33 cellular contexts compared by ENCODE assay signal in the genomic region with DNA sequence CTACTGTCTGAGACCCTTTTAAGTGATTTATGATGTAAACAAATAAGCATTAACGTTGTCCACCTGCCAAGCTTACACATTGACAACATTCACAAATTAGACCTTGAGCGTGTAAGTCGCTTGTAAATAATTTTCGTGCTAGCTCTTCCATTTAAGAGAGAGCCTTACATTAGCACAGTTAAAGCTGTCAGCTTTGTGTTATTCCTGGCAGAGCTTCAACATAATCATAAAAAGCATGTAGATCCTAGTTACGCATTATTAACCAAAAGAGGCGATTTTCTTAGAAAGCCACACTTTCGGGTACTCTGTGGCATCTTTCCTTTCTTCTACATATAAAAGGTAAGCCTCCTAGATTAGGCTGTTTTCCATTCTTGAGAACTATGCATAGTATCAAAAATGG.
"Had no signal": no experiment of that assay in that cellular context is flagged by ENCODE, and none has a peak within 500 bp of the region (broad histone marks: within the 10 kb centered on the region; RNA-seq: fewer than 3 reads in every experiment).

No MANE protein-coding gene starts in this region.

- H3K9me3 ChIP-seq: ascending aorta, breast epithelium, colonic mucosa, esophagus muscularis mucosa, gastrocnemius medialis, heart left ventricle had no signal

- H3K27ac ChIP-seq: ascending aorta, breast epithelium, cardiac muscle cell, colonic mucosa, esophagus muscularis mucosa, foreskin keratinocyte, gastrocnemius medialis, heart left ventricle, WERI-Rb-1 had no signal

- H3K36me3 Mint-ChIP-seq: activated naive CD4-positive, alpha-beta T cell treated with anti-CD3 and anti-CD28 coated beads, Interleukin-2, amount 10 ng/mL, durations not matched to agents 7 days and 5 days; activated naive CD4-positive, alpha-beta T cell treated with anti-CD3 and anti-CD28 coated beads, Interleukin-2, amount 50 U/mL, for 72 hours; activated naive CD8-positive, alpha-beta T cell treated with anti-CD3 and anti-CD28 coated beads, Interleukin-2, amount 10 ng/mL, durations not matched to agents 7 days and 5 days had no signal

- H3K27me3 Mint-ChIP-seq: activated naive CD4-positive, alpha-beta T cell treated with anti-CD3 and anti-CD28 coated beads, Interleukin-2, amount 10 ng/mL, durations not matched to agents 7 days and 5 days; activated naive CD8-positive, alpha-beta T cell treated with anti-CD3 and anti-CD28 coated beads, Interleukin-2, amount 10 ng/mL, durations not matched to agents 7 days and 5 days had no signal

- H3K36me3 ChIP-seq: ascending aorta, breast epithelium, colonic mucosa, WERI-Rb-1 had no signal

- H3K27ac Mint-ChIP-seq: activated B cell treated with CpG ODN at 0.5 μM for 24 hours; activated CD8-positive, alpha-beta T cell treated with anti-CD3 and anti-CD28 coated beads for 36 hours; activated naive CD4-positive, alpha-beta T cell treated with anti-CD3 and anti-CD28 coated beads, Interleukin-2, amount 10 ng/mL, durations not matched to agents 7 days and 5 days; activated naive CD4-positive, alpha-beta T cell treated with anti-CD3 and anti-CD28 coated beads, Interleukin-2, amount 50 U/mL, for 72 hours; activated naive CD8-positive, alpha-beta T cell treated with anti-CD3 and anti-CD28 coated beads, Interleukin-2, amount 10 ng/mL, durations not matched to agents 7 days and 5 days; activated T-helper 17 cell treated with anti-CD3 and anti-CD28 coated beads, Interleukin-2, amount 50 U/mL, for 72 hours; brain; endodermal cell; T-helper 17 cell; T-helper 2 cell treated with Interferon-gamma antibody and Interleukin-4, amounts not matched to agents 5 μg/mL and 100 μg/mL, for 36 hours had no signal

- H3K27me3 ChIP-seq: ascending aorta, breast epithelium, cardiac muscle cell, colonic mucosa, esophagus muscularis mucosa, foreskin keratinocyte, gastrocnemius medialis, heart left ventricle had no signal

- H3K4me1 ChIP-seq: ascending aorta, breast epithelium, colonic mucosa, foreskin keratinocyte, gastrocnemius medialis, heart left ventricle had no signal

- H3K9me3 Mint-ChIP-seq: activated CD8-positive, alpha-beta T cell treated with anti-CD3 and anti-CD28 coated beads for 36 hours; activated naive CD4-positive, alpha-beta T cell treated with anti-CD3 and anti-CD28 coated beads, Interleukin-2, amount 10 ng/mL, durations not matched to agents 7 days and 5 days; activated naive CD4-positive, alpha-beta T cell treated with anti-CD3 and anti-CD28 coated beads, Interleukin-2, amount 50 U/mL, for 72 hours; activated naive CD8-positive, alpha-beta T cell treated with anti-CD3 and anti-CD28 coated beads, Interleukin-2, amount 10 ng/mL, durations not matched to agents 7 days and 5 days; activated T-cell treated with anti-CD3 and anti-CD28 coated beads, Interleukin-2, amount 50 U/mL, for 4 hours; activated T-helper 17 cell treated with anti-CD3 and anti-CD28 coated beads, Interleukin-2, amount 50 U/mL, for 72 hours; T-helper 2 cell treated with Interferon-gamma antibody and Interleukin-4, amounts not matched to agents 5 μg/mL and 100 μg/mL, for 36 hours had no signal

- H3K4me3 Mint-ChIP-seq: activated B cell treated with CpG ODN at 0.5 μM for 24 hours; activated CD8-positive, alpha-beta T cell treated with anti-CD3 and anti-CD28 coated beads for 36 hours; activated naive CD4-positive, alpha-beta T cell treated with anti-CD3 and anti-CD28 coated beads, Interleukin-2, amount 10 ng/mL, durations not matched to agents 7 days and 5 days; activated naive CD8-positive, alpha-beta T cell treated with anti-CD3 and anti-CD28 coated beads, Interleukin-2, amount 10 ng/mL, durations not matched to agents 7 days and 5 days; activated T-cell treated with anti-CD3 and anti-CD28 coated beads, Interleukin-2, amount 50 U/mL, for 4 hours; activated T-helper 17 cell treated with anti-CD3 and anti-CD28 coated beads, Interleukin-2, amount 50 U/mL, for 72 hours; brain; endodermal cell; T-helper 17 cell; T-helper 2 cell treated with Interferon-gamma antibody and Interleukin-4, amounts not matched to agents 5 μg/mL and 100 μg/mL, for 36 hours had no signal

- H3K4me3 ChIP-seq: ascending aorta, breast epithelium, cardiac muscle cell, colonic mucosa, esophagus muscularis mucosa, gastrocnemius medialis, heart left ventricle had no signal

- H3K4me1 Mint-ChIP-seq: activated B cell treated with CpG ODN at 0.5 μM for 24 hours; activated naive CD4-positive, alpha-beta T cell treated with anti-CD3 and anti-CD28 coated beads, Interleukin-2, amount 10 ng/mL, durations not matched to agents 7 days and 5 days; activated naive CD8-positive, alpha-beta T cell treated with anti-CD3 and anti-CD28 coated beads, Interleukin-2, amount 10 ng/mL, durations not matched to agents 7 days and 5 days; activated T-helper 17 cell treated with anti-CD3 and anti-CD28 coated beads, Interleukin-2, amount 50 U/mL, for 72 hours; endodermal cell; T-helper 17 cell had no signal

- DNase-seq: activated B cell treated with CpG ODN at 0.5 μM for 24 hours; activated CD4-positive, alpha-beta T cell treated with anti-CD3 and anti-CD28 coated beads for 48 hours; activated CD4-positive, alpha-beta T cell treated with anti-CD3 and anti-CD28 coated beads, Interleukin-2, amount 50 U/mL, for 1 hour; activated CD4-positive, alpha-beta T cell treated with anti-CD3 and anti-CD28 coated beads, Interleukin-2, amount 50 U/mL, for 48 hours; activated CD8-positive, alpha-beta memory T cell treated with anti-CD3 and anti-CD28 coated beads for 24 hours; activated CD8-positive, alpha-beta T cell treated with anti-CD3 and anti-CD28 coated beads for 36 hours; activated effector memory CD4-positive, alpha-beta T cell treated with Interleukin-2 at 50 U/mL for 16 hours; activated naive CD4-positive, alpha-beta T cell; activated naive CD4-positive, alpha-beta T cell treated with anti-CD3 and anti-CD28 coated beads, Interleukin-2, amount 10 ng/mL, durations not matched to agents 7 days and 5 days; activated naive CD8-positive, alpha-beta T cell treated with anti-CD3 and anti-CD28 coated beads, Interleukin-2, amount 10 ng/mL, durations not matched to agents 7 days and 5 days; activated T-cell treated with anti-CD3 and anti-CD28 coated beads, Interleukin-2, amount 50 U/mL, for 4 hours; central memory CD4-positive, alpha-beta T cell; cerebellar nuclear complex; colonic mucosa; effector CD8-positive, alpha-beta T cell; endodermal cell; erythroblast; foreskin keratinocyte; gastrocnemius medialis; glutamatergic neuron; heart left ventricle; T-helper 1 cell; T-helper 17 cell; T1000; WERI-Rb-1 had no signal
